Comparison of ENCODE assay signal across 22 cellular contexts in genomic region chr14:72517736-72518135, GRCh38.
DNase-seq lines count a peak whose midpoint lies in the region; ATAC-seq and TF ChIP-seq lines count a peak whose summit lies in the region.
"Had no signal": no experiment of that assay in that cellular context is flagged by ENCODE, and none has a peak within 500 bp of the region (broad histone marks: within the 10 kb centered on the region; RNA-seq: fewer than 3 reads in every experiment).

No MANE protein-coding gene starts in this region.

- H3K9me3 ChIP-seq in parathyroid adenoma (ENCODE audit: control insufficient read depth, low read length) = no peaks in the 10 kb centered on the region
- H3K9me3 ChIP-seq: suprapubic skin, uterus had no signal

- H3K27me3 Mint-ChIP-seq in activated CD8-positive, alpha-beta T cell treated with anti-CD3 and anti-CD28 coated beads, Interleukin-2, amount 10 ng/mL, durations not matched to agents 7 days and 5 days (ENCODE audit: low read depth) = peaks cover 3% of the 10 kb centered on the region
- H3K27me3 Mint-ChIP-seq in activated CD8-positive, alpha-beta T cell treated with anti-CD3 and anti-CD28 coated beads for 36 hours = peaks cover 1% of the 10 kb centered on the region

- H3K27me3 ChIP-seq in parathyroid adenoma (ENCODE audit: control insufficient read depth, insufficient read depth, low read length) = no peaks in the 10 kb centered on the region
- H3K27me3 ChIP-seq: heart right ventricle, suprapubic skin, uterus had no signal

- H3K27ac ChIP-seq in angular gyrus (ENCODE audit: low read depth, low read length) (peak overlapping the region; percentile 13), parathyroid adenoma (peak overlapping the region; percentile 52)
- H3K27ac ChIP-seq: C4-2B, heart right ventricle, RWPE1, suprapubic skin, uterus had no signal

- no peak overlapping the region for H3K4me3 ChIP-seq in parathyroid adenoma (ENCODE audit: low read depth, low read length)
- H3K4me3 ChIP-seq: heart right ventricle, suprapubic skin, uterus had no signal

- peaks cover 26% of the 10 kb centered on the region for H3K9me3 Mint-ChIP-seq in activated CD8-positive, alpha-beta T cell treated with anti-CD3 and anti-CD28 coated beads, Interleukin-2, amount 10 ng/mL, durations not matched to agents 7 days and 5 days (ENCODE audit: insufficient read depth)
- peaks cover 8% of the 10 kb centered on the region for H3K9me3 Mint-ChIP-seq in activated CD8-positive, alpha-beta T cell treated with anti-CD3 and anti-CD28 coated beads for 36 hours

- peak overlapping the region; percentile 57 for H3K4me3 Mint-ChIP-seq in activated CD8-positive, alpha-beta T cell treated with anti-CD3 and anti-CD28 coated beads, Interleukin-2, amount 10 ng/mL, durations not matched to agents 7 days and 5 days
- H3K4me3 Mint-ChIP-seq in activated CD8-positive, alpha-beta T cell treated with anti-CD3 and anti-CD28 coated beads for 36 hours = no peak overlapping the region

- TF ChIP-seq CTCF in activated CD8-positive, alpha-beta T cell treated with anti-CD3 and anti-CD28 coated beads for 36 hours (IDR thresholded peaks at IDR 0.05) = no peak
- no peak for TF ChIP-seq CTCF in parathyroid adenoma (IDR thresholded peaks at IDR 0.05)

- ATAC-seq in activated CD8-positive, alpha-beta T cell treated with anti-CD3 and anti-CD28 coated beads, Interleukin-2, amount 10 ng/mL, durations not matched to agents 7 days and 5 days = no peak
- ATAC-seq in activated CD8-positive, alpha-beta T cell treated with anti-CD3 and anti-CD28 coated beads for 36 hours = no peak
- ATAC-seq in HG03460 (IDR thresholded peaks at IDR 0.05; ENCODE audit: unreplicated experiment) (no peak), GM18873 (IDR thresholded peaks at IDR 0.05; ENCODE audit: low FRiP score, unreplicated experiment) (no peak)

- intact Hi-C loops in activated CD8-positive, alpha-beta T cell treated with anti-CD3 and anti-CD28 coated beads for 36 hours (cut with micrococcal nuclease) = loop anchor here (1.0 to 10.0 kb wide), 3 partner anchors 75 to 388 kb away; no protein-coding TSS in a partner anchor

- CTCF ChIA-PET in activated CD8-positive, alpha-beta T cell treated with anti-CD3 and anti-CD28 coated beads, Interleukin-2, amount 10 ng/mL, durations not matched to agents 7 days and 5 days (lab: Charles Lee) = interaction anchor here (0.6 to 9.8 kb wide), 24 partner anchors 9 to 446 kb away, joined by 3 to 209 read pairs (median 5); partner anchors contain the start of gene DPF3
- CTCF ChIA-PET in activated CD8-positive, alpha-beta T cell treated with anti-CD3 and anti-CD28 coated beads for 36 hours (lab: Charles Lee) = interaction anchor here (0.6 to 9.7 kb wide), 25 partner anchors 9 to 430 kb away, joined by 3 to 164 read pairs (median 3); partner anchors contain the start of gene DPF3

- H3K79me2 ChIP-seq in parathyroid adenoma = no peaks in the 10 kb centered on the region

- H3K4me1 Mint-ChIP-seq in activated CD8-positive, alpha-beta T cell treated with anti-CD3 and anti-CD28 coated beads, Interleukin-2, amount 10 ng/mL, durations not matched to agents 7 days and 5 days (ENCODE audit: low read depth) = peaks cover 93% of the 10 kb centered on the region
- H3K4me1 Mint-ChIP-seq in activated CD8-positive, alpha-beta T cell treated with anti-CD3 and anti-CD28 coated beads for 36 hours (ENCODE audit: low read depth) = peaks cover 48% of the 10 kb centered on the region

- peak overlapping the region; percentile 93 for H3K27ac Mint-ChIP-seq in activated CD8-positive, alpha-beta T cell treated with anti-CD3 and anti-CD28 coated beads, Interleukin-2, amount 10 ng/mL, durations not matched to agents 7 days and 5 days
- H3K27ac Mint-ChIP-seq in activated CD8-positive, alpha-beta T cell treated with anti-CD3 and anti-CD28 coated beads for 36 hours = no peak overlapping the region
- H3K27ac Mint-ChIP-seq: progenitor cell of endocrine pancreas had no signal

- peaks cover 18% of the 10 kb centered on the region for H3K4me1 ChIP-seq in parathyroid adenoma
- H3K4me1 ChIP-seq: uterus had no signal

- H3K4me2 ChIP-seq in parathyroid adenoma (ENCODE audit: low read length) = no peak overlapping the region
- H3K4me2 ChIP-seq: SK-N-SH had no signal

- H3K36me3 Mint-ChIP-seq in activated CD8-positive, alpha-beta T cell treated with anti-CD3 and anti-CD28 coated beads, Interleukin-2, amount 10 ng/mL, durations not matched to agents 7 days and 5 days (ENCODE audit: low read depth) = peaks cover 31% of the 10 kb centered on the region
- H3K36me3 Mint-ChIP-seq in activated CD8-positive, alpha-beta T cell treated with anti-CD3 and anti-CD28 coated beads for 36 hours (ENCODE audit: low read depth) = no peaks in the 10 kb centered on the region

- POLR2A ChIA-PET in activated CD8-positive, alpha-beta T cell treated with anti-CD3 and anti-CD28 coated beads, Interleukin-2, amount 10 ng/mL, durations not matched to agents 7 days and 5 days (lab: Charles Lee) = interaction anchor here (0.6 kb wide), 1 partner anchor 10 kb away, joined by 3 read pairs; no protein-coding TSS in a partner anchor
- POLR2A ChIA-PET in activated CD8-positive, alpha-beta T cell treated with anti-CD3 and anti-CD28 coated beads for 36 hours (lab: Charles Lee) = interaction anchor here (0.8 kb wide), 1 partner anchor 386 kb away, joined by 3 read pairs; no protein-coding TSS in a partner anchor

- no peaks in the 10 kb centered on the region for H3K36me3 ChIP-seq in parathyroid adenoma (ENCODE audit: control insufficient read depth, insufficient read depth, low read length)
- H3K36me3 ChIP-seq: suprapubic skin, uterus had no signal

- DNase-seq in activated CD8-positive, alpha-beta T cell treated with anti-CD3 and anti-CD28 coated beads, Interleukin-2, amount 10 ng/mL, durations not matched to agents 7 days and 5 days = no peak
- DNase-seq in activated CD8-positive, alpha-beta T cell treated with anti-CD3 and anti-CD28 coated beads for 36 hours = no peak
- DNase-seq in LHCN-M2 (ENCODE audit: low read depth) = peak; percentile 48
- no peak for DNase-seq in superior temporal gyrus (ENCODE audit: extremely low spot score)
- DNase-seq: activated CD4-positive, alpha-beta T cell treated with anti-CD3 and anti-CD28 coated beads for 1 hour; activated CD8-positive, alpha-beta memory T cell treated with anti-CD3 and anti-CD28 coated beads, Interleukin-2, amount 50 U/mL, for 48 hours; activated gamma-delta T cell; dermis blood vessel endothelial cell; DMS 273 treated with DMSO at 0.1 percent for 48 hours; heart right ventricle; left colon; NCI-H526; SK-N-SH; uterus had no signal

- H3K9ac ChIP-seq in parathyroid adenoma = no peak overlapping the region
- H3K9ac ChIP-seq: SK-N-SH had no signal

- no peak overlapping the region for H2AFZ ChIP-seq in parathyroid adenoma
